Comparison of ENCODE assay signal across 1 cellular context in genomic region chr22:41177626-41178424, GRCh38.
TF ChIP-seq lines count a peak whose summit lies in the region.

No MANE protein-coding gene starts in this region.

TF ChIP-seq in HEK293, 187 proteins besides CTCF, POLR2A, EP300 and RAD21:
- TF ChIP-seq, protein P1, sequence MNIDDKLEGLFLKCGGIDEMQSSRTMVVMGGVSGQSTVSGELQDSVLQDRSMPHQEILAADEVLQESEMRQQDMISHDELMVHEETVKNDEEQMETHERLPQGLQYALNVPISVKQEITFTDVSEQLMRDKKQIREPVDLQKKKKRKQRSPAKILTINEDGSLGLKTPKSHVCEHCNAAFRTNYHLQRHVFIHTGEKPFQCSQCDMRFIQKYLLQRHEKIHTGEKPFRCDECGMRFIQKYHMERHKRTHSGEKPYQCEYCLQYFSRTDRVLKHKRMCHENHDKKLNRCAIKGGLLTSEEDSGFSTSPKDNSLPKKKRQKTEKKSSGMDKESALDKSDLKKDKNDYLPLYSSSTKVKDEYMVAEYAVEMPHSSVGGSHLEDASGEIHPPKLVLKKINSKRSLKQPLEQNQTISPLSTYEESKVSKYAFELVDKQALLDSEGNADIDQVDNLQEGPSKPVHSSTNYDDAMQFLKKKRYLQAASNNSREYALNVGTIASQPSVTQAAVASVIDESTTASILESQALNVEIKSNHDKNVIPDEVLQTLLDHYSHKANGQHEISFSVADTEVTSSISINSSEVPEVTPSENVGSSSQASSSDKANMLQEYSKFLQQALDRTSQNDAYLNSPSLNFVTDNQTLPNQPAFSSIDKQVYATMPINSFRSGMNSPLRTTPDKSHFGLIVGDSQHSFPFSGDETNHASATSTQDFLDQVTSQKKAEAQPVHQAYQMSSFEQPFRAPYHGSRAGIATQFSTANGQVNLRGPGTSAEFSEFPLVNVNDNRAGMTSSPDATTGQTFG (tag by site-specific recombination; IDR thresholded peaks at IDR 0.05; ENCODE audit: borderline replicate concordance) = no peak
- no peak for TF ChIP-seq ZNF202 (tag by site-specific recombination; IDR thresholded peaks at IDR 0.05; ENCODE audit: borderline replicate concordance)
- TF ChIP-seq ELK4 (IDR thresholded peaks at IDR 0.05; ENCODE audit: borderline replicate concordance, low read depth, low read length) = no peak
- no peak for TF ChIP-seq ZNF692 (tag by site-specific recombination; IDR thresholded peaks at IDR 0.05)
- no peak for TF ChIP-seq ZNF521 (tag by site-specific recombination; IDR thresholded peaks at IDR 0.05)
- TF ChIP-seq, protein P2, sequence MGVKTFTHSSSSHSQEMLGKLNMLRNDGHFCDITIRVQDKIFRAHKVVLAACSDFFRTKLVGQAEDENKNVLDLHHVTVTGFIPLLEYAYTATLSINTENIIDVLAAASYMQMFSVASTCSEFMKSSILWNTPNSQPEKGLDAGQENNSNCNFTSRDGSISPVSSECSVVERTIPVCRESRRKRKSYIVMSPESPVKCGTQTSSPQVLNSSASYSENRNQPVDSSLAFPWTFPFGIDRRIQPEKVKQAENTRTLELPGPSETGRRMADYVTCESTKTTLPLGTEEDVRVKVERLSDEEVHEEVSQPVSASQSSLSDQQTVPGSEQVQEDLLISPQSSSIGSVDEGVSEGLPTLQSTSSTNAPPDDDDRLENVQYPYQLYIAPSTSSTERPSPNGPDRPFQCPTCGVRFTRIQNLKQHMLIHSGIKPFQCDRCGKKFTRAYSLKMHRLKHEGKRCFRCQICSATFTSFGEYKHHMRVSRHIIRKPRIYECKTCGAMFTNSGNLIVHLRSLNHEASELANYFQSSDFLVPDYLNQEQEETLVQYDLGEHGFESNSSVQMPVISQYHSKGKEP (tag by site-specific recombination; IDR thresholded peaks at IDR 0.05) = peak; percentile 79
- no peak for TF ChIP-seq ZNF530 (tag by site-specific recombination; IDR thresholded peaks at IDR 0.05; ENCODE audit: low read depth)
- TF ChIP-seq ZNF121 (tag by site-specific recombination; IDR thresholded peaks at IDR 0.05) = no peak
- TF ChIP-seq ZNF132 (tag by site-specific recombination; IDR thresholded peaks at IDR 0.05; ENCODE audit: borderline replicate concordance) = no peak
- TF ChIP-seq ZNF362 (tag by site-specific recombination; IDR thresholded peaks at IDR 0.05) = no peak
- TF ChIP-seq ZNF571 (tag by site-specific recombination; IDR thresholded peaks at IDR 0.05) = no peak
- peak; percentile 79 for TF ChIP-seq ZNF600 (tag by site-specific recombination; IDR thresholded peaks at IDR 0.05)
- 0 out of 2 replicates have a peak, but pooled peaks have one; percentile 18 for TF ChIP-seq ZIC2 (tag by site-specific recombination; IDR thresholded peaks at IDR 0.05)
- TF ChIP-seq SCRT2 (tag by site-specific recombination; IDR thresholded peaks at IDR 0.05) = peak; percentile 92
- no peak for TF ChIP-seq GLIS2 (tag by site-specific recombination; IDR thresholded peaks at IDR 0.05)
- TF ChIP-seq HIC1 (tag by site-specific recombination; IDR thresholded peaks at IDR 0.05) = 0 out of 2 replicates have a peak, but pooled peaks have one; percentile 15
- no peak for TF ChIP-seq HOXA7 (CRISPR knock-in tag; IDR thresholded peaks at IDR 0.05; ENCODE audit: borderline replicate concordance)
- TF ChIP-seq SCRT1 (tag by site-specific recombination; IDR thresholded peaks at IDR 0.05; ENCODE audit: borderline replicate concordance) = peak; percentile 82
- TF ChIP-seq MZF1 (tag by site-specific recombination; IDR thresholded peaks at IDR 0.05; ENCODE audit: borderline replicate concordance) = no peak
- TF ChIP-seq ZNF248 (tag by site-specific recombination; IDR thresholded peaks at IDR 0.05) = no peak
- no peak for TF ChIP-seq TSHZ1 (tag by site-specific recombination; IDR thresholded peaks at IDR 0.05; ENCODE audit: borderline replicate concordance)
- TF ChIP-seq ZNF629 (tag by site-specific recombination; IDR thresholded peaks at IDR 0.05) = no peak
